Comparison of ENCODE assay signal across 11 cellular contexts in genomic region chr17:49103360-49103759, GRCh38. TPM values are rescaled to one million over a fixed set of nuclear protein-coding genes. Genes with fewer than 3 reads are reported as not detected.
"Had no signal": no experiment of that assay in that cellular context is flagged by ENCODE, and none has a peak within 500 bp of the region (broad histone marks: within the 10 kb centered on the region; RNA-seq: fewer than 3 reads in every experiment).

No MANE protein-coding gene starts in this region.

RNA-seq across cellular contexts. Expression of gene B4GALNT2, which starts 29.2 kb away (rescaled TPM):
- total RNA-seq: activated naive CD8-positive, alpha-beta T cell treated with anti-CD3 and anti-CD28 coated beads for 36 hours; activated naive CD8-positive, alpha-beta T cell treated with anti-CD3 and anti-CD28 coated beads, Interleukin-2, amount 10 ng/mL, durations not matched to agents 7 days and 5 days; activated T-cell treated with anti-CD3 and anti-CD28 coated beads, Interleukin-2, amount 50 U/mL, for 4 hours; activated T-cell treated with anti-CD3 and anti-CD28 coated beads, Interleukin-2, amount 50 U/mL, for 72 hours; activated T-helper 2 cell treated with anti-CD3 and anti-CD28 coated beads, Interferon-gamma antibody, Interleukin-2, Interleukin-4, amounts not matched to agents 10 μg/mL and 5 μg/mL and 100 μg/mL, durations not matched to agents 14 hours and 24 hours and 36 hours; ascending aorta; astrocyte; body of pancreas; cardiac muscle cell; chondrocyte had no signal
- polyA plus RNA-seq: aorta, cardiac muscle cell had no signal
